In genomic region chr3:14130230-14130629, GRCh38 we compare ENCODE assay signal across 24 cellular contexts.
"Had no signal": no experiment of that assay in that cellular context is flagged by ENCODE, and none has a peak within 500 bp of the region (broad histone marks: within the 10 kb centered on the region; RNA-seq: fewer than 3 reads in every experiment).

No MANE protein-coding gene starts in this region.

- FAIRE-seq: colon, keratinocyte had no signal

- H3K9ac ChIP-seq: neural progenitor cell had no signal

- H3K36me3 ChIP-seq: neural progenitor cell had no signal

- H3K27ac ChIP-seq: esophagus squamous epithelium, heart left ventricle, lower lobe of right lung, neural progenitor cell, SK-N-MC, thyroid gland had no signal

- DNase-seq: activated CD4-positive, alpha-beta T cell treated with anti-CD3 and anti-CD28 coated beads, Interleukin-2, amount 10 ng/mL, durations not matched to agents 7 days and 5 days; activated CD4-positive, CD25-positive, alpha-beta regulatory T cell treated with anti-CD3 and anti-CD28 coated beads, Interleukin-2, amount 50 U/mL, for 72 hours; activated CD8-positive, alpha-beta T cell treated with anti-CD3 and anti-CD28 coated beads for 36 hours; activated gamma-delta T cell; activated naive CD4-positive, alpha-beta T cell treated with anti-CD3 and anti-CD28 coated beads, Interleukin-2, amount 50 U/mL, for 16 hours; activated T-cell treated with anti-CD3 and anti-CD28 coated beads, Interleukin-2, amount 50 U/mL, for 48 hours; aorta; central memory CD4-positive, alpha-beta T cell; esophagus squamous epithelium; heart left ventricle; lower lobe of right lung; naive B cell; sigmoid colon; stimulated activated CD4-positive, alpha-beta T cell treated with anti-CD3 and anti-CD28 coated beads, Interleukin-15, amount 100 ng/mL, for 24 hours; stimulated activated naive CD4-positive, alpha-beta T cell; substantia nigra; thyroid gland had no signal

- H3K27ac Mint-ChIP-seq: activated CD4-positive, alpha-beta T cell treated with anti-CD3 and anti-CD28 coated beads, Interleukin-2, amount 10 ng/mL, durations not matched to agents 7 days and 5 days; activated CD8-positive, alpha-beta T cell treated with anti-CD3 and anti-CD28 coated beads for 36 hours; neural progenitor cell; T-helper 2 cell treated with Interferon-gamma antibody and Interleukin-4, amounts not matched to agents 5 μg/mL and 100 μg/mL, for 36 hours had no signal

- H3K4me1 ChIP-seq: neural progenitor cell had no signal

- H3K27me3 ChIP-seq: esophagus squamous epithelium, heart left ventricle, neural progenitor cell, sigmoid colon, thyroid gland had no signal

- H2AFZ ChIP-seq: neural progenitor cell had no signal

- H3K27me3 Mint-ChIP-seq: activated CD4-positive, alpha-beta T cell treated with anti-CD3 and anti-CD28 coated beads, Interleukin-2, amount 10 ng/mL, durations not matched to agents 7 days and 5 days; activated CD8-positive, alpha-beta T cell treated with anti-CD3 and anti-CD28 coated beads for 36 hours; naive B cell had no signal

- H3K4me3 ChIP-seq: esophagus squamous epithelium, heart left ventricle, lower lobe of right lung, neural progenitor cell, sigmoid colon, SK-N-MC, smooth muscle cell, thyroid gland had no signal

- H3K9me3 ChIP-seq: esophagus squamous epithelium, heart left ventricle, lower lobe of right lung, sigmoid colon, thyroid gland had no signal

- H3K4me2 ChIP-seq: neural progenitor cell, smooth muscle cell had no signal

- H3K9me3 Mint-ChIP-seq: activated CD4-positive, alpha-beta T cell treated with anti-CD3 and anti-CD28 coated beads, Interleukin-2, amount 10 ng/mL, durations not matched to agents 7 days and 5 days; activated CD8-positive, alpha-beta T cell treated with anti-CD3 and anti-CD28 coated beads for 36 hours; brain; naive B cell; neural progenitor cell; T-helper 2 cell treated with Interferon-gamma antibody and Interleukin-4, amounts not matched to agents 5 μg/mL and 100 μg/mL, for 36 hours had no signal

- ATAC-seq: activated CD8-positive, alpha-beta T cell treated with anti-CD3 and anti-CD28 coated beads for 36 hours; heart left ventricle; lower lobe of right lung had no signal

- H3K4me3 Mint-ChIP-seq: activated CD4-positive, alpha-beta T cell treated with anti-CD3 and anti-CD28 coated beads, Interleukin-2, amount 10 ng/mL, durations not matched to agents 7 days and 5 days; activated CD8-positive, alpha-beta T cell treated with anti-CD3 and anti-CD28 coated beads for 36 hours; neural progenitor cell; T-helper 2 cell treated with Interferon-gamma antibody and Interleukin-4, amounts not matched to agents 5 μg/mL and 100 μg/mL, for 36 hours had no signal
